28 cellular contexts compared by ENCODE assay signal in the genomic region with DNA sequence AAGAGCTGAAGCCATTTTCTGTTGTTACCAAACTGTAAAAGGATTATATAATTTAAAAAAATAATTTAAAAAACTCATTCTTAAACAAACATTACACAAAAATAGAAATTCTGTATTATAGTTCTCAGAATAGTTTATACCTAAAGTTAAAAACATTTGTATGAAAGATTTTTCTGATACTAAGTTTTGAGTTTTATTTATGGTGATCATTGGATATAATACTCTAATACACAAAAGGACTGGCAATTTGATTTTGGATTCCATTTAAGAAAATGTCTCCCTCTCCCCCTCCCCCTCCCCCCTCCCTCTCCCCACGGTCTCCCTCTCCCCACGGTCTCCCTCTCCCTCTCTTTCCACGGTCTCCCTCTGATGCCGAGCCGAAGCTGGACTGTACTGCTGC.
"Had no signal": no experiment of that assay in that cellular context is flagged by ENCODE, and none has a peak within 500 bp of the region (broad histone marks: within the 10 kb centered on the region; RNA-seq: fewer than 3 reads in every experiment).

No MANE protein-coding gene starts in this region.

- H3K27me3 ChIP-seq: brain microvascular endothelial cell, esophagus muscularis mucosa, foreskin keratinocyte, gastroesophageal sphincter had no signal

- ATAC-seq: activated CD4-positive, CD25-positive, alpha-beta regulatory T cell treated with anti-CD3 and anti-CD28 coated beads, Interleukin-2, amount 50 U/mL, for 24 hours; activated CD8-positive, alpha-beta T cell treated with anti-CD3 and anti-CD28 coated beads for 36 hours; activated T-cell treated with anti-CD3 and anti-CD28 coated beads, Interleukin-2, amount 50 U/mL, for 4 hours; activated T-helper 17 cell treated with anti-CD3 and anti-CD28 coated beads, Interleukin-2, amount 50 U/mL, for 72 hours; effector memory CD8-positive, alpha-beta T cell; gastroesophageal sphincter; T-helper 17 cell had no signal

- H3K4me1 ChIP-seq: esophagus muscularis mucosa, foreskin keratinocyte, gastroesophageal sphincter had no signal

- H3K27ac ChIP-seq: brain microvascular endothelial cell, esophagus muscularis mucosa, foreskin keratinocyte, gastroesophageal sphincter, WERI-Rb-1 had no signal

- DNase-seq: activated B cell treated with CpG ODN at 0.5 μM for 24 hours; activated CD4-positive, alpha-beta T cell treated with anti-CD3 and anti-CD28 coated beads for 48 hours; activated CD4-positive, alpha-beta T cell treated with anti-CD3 and anti-CD28 coated beads, Interleukin-2, amount 50 U/mL, for 1 hour; activated CD4-positive, alpha-beta T cell treated with anti-CD3 and anti-CD28 coated beads, Interleukin-2, amount 50 U/mL, for 48 hours; activated CD8-positive, alpha-beta memory T cell treated with anti-CD3 and anti-CD28 coated beads for 24 hours; activated CD8-positive, alpha-beta T cell treated with anti-CD3 and anti-CD28 coated beads for 36 hours; activated effector memory CD4-positive, alpha-beta T cell treated with Interleukin-2 at 50 U/mL for 16 hours; activated gamma-delta T cell treated with Interleukin-2 at 50 U/mL for 16 hours; activated naive CD4-positive, alpha-beta T cell treated with anti-CD3 and anti-CD28 coated beads, Interleukin-2, amount 50 U/mL, for 16 hours; activated naive CD4-positive, alpha-beta T cell treated with Interleukin-2 at 50 U/mL for 16 hours; activated T-cell treated with anti-CD3 and anti-CD28 coated beads, Interleukin-2, amount 50 U/mL, for 4 hours; amniotic stem cell; anterior cingulate cortex; brain microvascular endothelial cell; cortex of kidney; effector CD4-positive, alpha-beta T cell; effector memory CD8-positive, alpha-beta T cell; erythroblast; foreskin keratinocyte; T-helper 17 cell; T1000; WERI-Rb-1 had no signal

- H3K4me3 ChIP-seq: esophagus muscularis mucosa, gastroesophageal sphincter had no signal

- H3K9me3 ChIP-seq: esophagus muscularis mucosa, gastroesophageal sphincter had no signal

- FAIRE-seq: astrocyte, bronchial epithelial cell had no signal
